ENCODE assay signal across 17 cellular contexts in the genomic region with DNA sequence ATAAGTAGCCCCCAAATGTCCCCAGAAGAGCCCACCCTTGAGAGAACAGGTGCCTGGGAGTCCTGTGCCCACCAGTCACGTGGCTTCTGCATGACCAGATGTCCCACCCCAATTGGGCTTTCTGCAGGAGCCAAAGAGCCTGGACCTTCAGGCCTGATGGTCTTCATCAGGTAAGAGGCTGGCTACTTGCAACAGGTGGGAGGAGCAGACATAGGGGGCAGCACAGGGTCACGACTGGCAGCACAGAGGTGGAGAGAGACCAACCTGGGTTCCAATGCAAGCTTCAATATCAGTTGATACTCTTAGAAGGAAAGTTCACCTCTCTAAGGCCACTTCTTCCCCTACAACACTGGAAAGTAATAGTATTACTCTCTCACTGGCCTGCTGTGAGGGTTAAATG.
DNase-seq lines count a peak whose midpoint lies in the region; ATAC-seq, FAIRE-seq and TF ChIP-seq lines count a peak whose summit lies in the region.
"Had no signal": no experiment of that assay in that cellular context is flagged by ENCODE, and none has a peak within 500 bp of the region (broad histone marks: within the 10 kb centered on the region; RNA-seq: fewer than 3 reads in every experiment).

No MANE protein-coding gene starts in this region.

- H3K9me3 ChIP-seq in H1 (ENCODE audit: insufficient read depth in 2 of 2, low read depth in 1 of 2, low read length in 1 of 2) = no peaks in the 10 kb centered on the region
- H3K9me3 ChIP-seq: HAP-1 had no signal

- no peaks in the 10 kb centered on the region for H3K4me1 ChIP-seq in H1 (replicated peaks in 1 of 4; ENCODE audit: control insufficient read depth in 3 of 4, insufficient read depth in 4 of 4, low read length in 3 of 4)
- H3K4me1 ChIP-seq: BLaER1 treated with 17β-estradiol and CSF1 and Interleukin-3, amounts not matched to agents 10 nM and 100 nM; HAP-1 had no signal

- POLR2A ChIA-PET in H1 (lab: Charles Lee; ENCODE audit: partially characterized antibody) = no interaction called here

- WGBS in H1 (ENCODE audit: extremely low coverage in 1 of 2, insufficient coverage in 1 of 2, insufficient read length in 1 of 2, insufficient replicate concordance in 2 of 2, low coverage in 1 of 2, low lambda C conversion rate in 2 of 2, missing lambda C conversion rate in 1 of 2), 2 experiments = 75% methylated on average over 2 of the region's 2 CpGs; no CpG with 5 or more reads in 1 of the 2 experiments

- no peak overlapping the region for H3K4me2 ChIP-seq in H1 (ENCODE audit: insufficient read depth in 1 of 2, low read depth in 2 of 2, low read length in 2 of 2)
- H3K4me2 ChIP-seq: BLaER1 treated with 17β-estradiol and CSF1 and Interleukin-3, amounts not matched to agents 10 nM and 100 nM; GM23338 had no signal

- no peak for TF ChIP-seq POLR2A in H1 (IDR thresholded peaks at IDR 0.05; ENCODE audit: control extremely low read depth in 1 of 2, low read depth in 2 of 2, low read length in 2 of 2)

- H2BK12ac ChIP-seq in H1 (ENCODE audit: low read depth, low read length) = no peak overlapping the region

- H4K5ac ChIP-seq in H1 (ENCODE audit: insufficient read length, low read depth, low read length) = no peak overlapping the region

- H3K4ac ChIP-seq in H1 (replicated peaks; ENCODE audit: insufficient read length, low read depth, low read length) = no peak overlapping the region

- no peak for TF ChIP-seq CTCF in natural killer cell (IDR thresholded peaks at IDR 0.05)
- TF ChIP-seq CTCF in H1 (IDR thresholded peaks at IDR 0.05; ENCODE audit: control extremely low read depth in 1 of 3, insufficient read depth in 1 of 3, low read depth in 1 of 3, low read length in 3 of 3) = peak in 2 of 3 experiments; percentile 39 to 48; a peak in 3 of 4 replicates
- no peak for TF ChIP-seq CTCF in progenitor cell of endocrine pancreas (IDR thresholded peaks at IDR 0.05; ENCODE audit: unreplicated experiment)

- CTCF ChIA-PET in H1 (lab: Charles Lee; ENCODE audit: partially characterized antibody) = interaction anchor here (0.6 to 1.6 kb wide), 14 partner anchors 11 to 1055 kb away, joined by 3 to 5 read pairs (median 3); no protein-coding TSS in a partner anchor

- no peak overlapping the region for H3K56ac ChIP-seq in H1 (replicated peaks; ENCODE audit: insufficient read length, low read depth, low read length)

- no peak overlapping the region for H2AK5ac ChIP-seq in H1 (ENCODE audit: low read depth, low read length)

- peaks cover 10 to 13% of the 10 kb centered on the region in 2 donors for H3K4me1 Mint-ChIP-seq in natural killer cell
- peaks cover 8 to 9% of the 10 kb centered on the region in 2 donors for H3K4me1 Mint-ChIP-seq in natural killer cell treated with Interleukin-12 subunit alpha and Interleukin-12 subunit beta and Interleukin-15 and Interleukin-18, amount 100 ng/mL, for 72 hours (ENCODE audit: low read depth in 2 of 2)
- peaks cover 4 to 7% of the 10 kb centered on the region in 2 donors for H3K4me1 Mint-ChIP-seq in immature natural killer cell
- peaks cover 7% of the 10 kb centered on the region for H3K4me1 Mint-ChIP-seq in progenitor cell of endocrine pancreas (ENCODE audit: low read depth)

- H4K20me1 ChIP-seq in H1 (replicated peaks in 1 of 2; ENCODE audit: control insufficient read depth in 1 of 2, insufficient read depth in 2 of 2, low read length in 2 of 2) = no peaks in the 10 kb centered on the region
- H4K20me1 ChIP-seq: BLaER1 treated with 17β-estradiol and CSF1 and Interleukin-3, amounts not matched to agents 10 nM and 100 nM had no signal

- intact Hi-C loops in natural killer cell (cut with micrococcal nuclease) = no loop called here

- no peak for ATAC-seq in natural killer cell
- ATAC-seq in natural killer cell treated with Interleukin-12 subunit alpha and Interleukin-12 subunit beta and Interleukin-15 and Interleukin-18, amount 100 ng/mL, for 72 hours = no peak
- ATAC-seq: GM23338 had no signal

- no peak overlapping the region for H2BK20ac ChIP-seq in H1 (ENCODE audit: low read length)

- H3K23me2 ChIP-seq in H1 (ENCODE audit: low read depth, low read length) = no peaks in the 10 kb centered on the region

- H3K23ac ChIP-seq in H1 (ENCODE audit: insufficient read length) = no peak overlapping the region

- peak in 1 of 2 experiments; percentile 4; a peak in 2 of 4 replicates for TF ChIP-seq RAD21 in H1 (IDR thresholded peaks at IDR 0.05 in 1 of 2, conservative IDR thresholded peaks at IDR 0.05 in 1 of 2; ENCODE audit: low read depth in 2 of 2, low read length in 2 of 2)

- H3K27me3 Mint-ChIP-seq in natural killer cell (ENCODE audit: low read depth in 2 of 2) (no peaks in the 10 kb centered on the region), immature natural killer cell (ENCODE audit: low read depth in 3 of 3) (peaks cover 0 to 1% (median 0%) of the 10 kb centered on the region in 3 donors), progenitor cell of endocrine pancreas (no peaks in the 10 kb centered on the region)
- no peaks in the 10 kb centered on the region for H3K27me3 Mint-ChIP-seq in natural killer cell treated with Interleukin-12 subunit alpha and Interleukin-12 subunit beta and Interleukin-15 and Interleukin-18, amount 100 ng/mL, for 72 hours

- no peak overlapping the region for H2BK5ac ChIP-seq in H1 (ENCODE audit: low read depth, low read length)

- no peak for TF ChIP-seq EP300 in H1 (IDR thresholded peaks at IDR 0.05; ENCODE audit: borderline replicate concordance in 1 of 2, low read depth in 2 of 2, low read length in 2 of 2)

- H3K79me2 ChIP-seq in H1 (ENCODE audit: control insufficient read depth in 1 of 2, insufficient read depth in 2 of 2, low read length in 2 of 2) = no peaks in the 10 kb centered on the region

- H2BK15ac ChIP-seq in H1 (ENCODE audit: low read length) = no peak overlapping the region

- no peaks in the 10 kb centered on the region for H3K9me3 Mint-ChIP-seq in natural killer cell
- H3K9me3 Mint-ChIP-seq in natural killer cell treated with Interleukin-12 subunit alpha and Interleukin-12 subunit beta and Interleukin-15 and Interleukin-18, amount 100 ng/mL, for 72 hours = peaks cover 6% of the 10 kb centered on the region
- H3K9me3 Mint-ChIP-seq in immature natural killer cell = peaks cover 0 to 5% (median 1%) of the 10 kb centered on the region in 6 donors
- peaks cover 18% of the 10 kb centered on the region for H3K9me3 Mint-ChIP-seq in progenitor cell of endocrine pancreas (ENCODE audit: low read depth)

- no peak overlapping the region for H3K18ac ChIP-seq in H1 (ENCODE audit: extremely low read depth, low read length)

- no peak overlapping the region for H4K91ac ChIP-seq in H1 (replicated peaks; ENCODE audit: insufficient read length, low read length)

- H4K8ac ChIP-seq in H1 (ENCODE audit: extremely low read depth, insufficient read depth, low read length) = no peak overlapping the region

- peak overlapping the region in 1 of 4 experiments; percentile 7; a peak in 1 of 7 replicates for H3K9ac ChIP-seq in H1 (replicated peaks in 1 of 4; ENCODE audit: extremely low read depth in 1 of 4, low read depth in 3 of 4, low read length in 3 of 4)
- H3K9ac ChIP-seq: BLaER1 treated with 17β-estradiol and CSF1 and Interleukin-3, amounts not matched to agents 10 nM and 100 nM had no signal

- H3K36me3 Mint-ChIP-seq in natural killer cell = no peaks in the 10 kb centered on the region
- H3K36me3 Mint-ChIP-seq in natural killer cell treated with Interleukin-12 subunit alpha and Interleukin-12 subunit beta and Interleukin-15 and Interleukin-18, amount 100 ng/mL, for 72 hours = peaks cover 16% of the 10 kb centered on the region
- H3K36me3 Mint-ChIP-seq in immature natural killer cell = peaks cover 12 to 18% (median 12%) of the 10 kb centered on the region in 3 donors
- H3K36me3 Mint-ChIP-seq in progenitor cell of endocrine pancreas (ENCODE audit: insufficient read depth) = peaks cover 21% of the 10 kb centered on the region

- H3K14ac ChIP-seq in H1 (ENCODE audit: insufficient read length) = no peak overlapping the region

- DNase-seq in natural killer cell (no peak), H1 (ENCODE audit: low read depth in 1 of 2, low spot score in 2 of 2) (no peak), immature natural killer cell (no peak), progenitor cell of endocrine pancreas (ENCODE audit: low spot score, unreplicated experiment) (no peak), OCI-M2 (lab: John Stamatoyannopoulos, UW; ENCODE audit: unreplicated experiment) (no peak), kidney glomerular epithelial cell (lab: John Stamatoyannopoulos, UW) (no peak)
- no peak for DNase-seq in natural killer cell treated with Interleukin-12 subunit alpha and Interleukin-12 subunit beta and Interleukin-15 and Interleukin-18, amount 100 ng/mL, for 72 hours (ENCODE audit: low spot score)
- no peak for DNase-seq in activated CD8-positive, alpha-beta memory T cell treated with anti-CD3 and anti-CD28 coated beads, Interleukin-2, amount 50 U/mL, for 48 hours
- DNase-seq: 8988T, DMS153, DMS79, GDM1 had no signal

- H3K27ac Mint-ChIP-seq in natural killer cell (peak overlapping the region; percentile 16 to 22), immature natural killer cell (peak overlapping the region in 4 of 6 donors; percentile 4 to 67 (median 35)), progenitor cell of endocrine pancreas (peak overlapping the region; percentile 42)
- H3K27ac Mint-ChIP-seq in natural killer cell treated with Interleukin-12 subunit alpha and Interleukin-12 subunit beta and Interleukin-15 and Interleukin-18, amount 100 ng/mL, for 72 hours = no peak overlapping the region
- H3K27ac Mint-ChIP-seq: GM23338 had no signal

- H3K4me3 ChIP-seq in H1 (ENCODE audit: extremely low read depth in 1 of 4, insufficient read depth in 2 of 4, low read depth in 3 of 4, low read length in 4 of 4) = no peak overlapping the region
- H3K4me3 ChIP-seq: BLaER1 treated with 17β-estradiol and CSF1 and Interleukin-3, amounts not matched to agents 10 nM and 100 nM; GM23338; HAP-1 had no signal

- no peak overlapping the region for H3K27ac ChIP-seq in H1 (ENCODE audit: low read depth, low read length)
- H3K27ac ChIP-seq: BLaER1 treated with 17β-estradiol and CSF1 and Interleukin-3, amounts not matched to agents 10 nM and 100 nM had no signal

- no peak overlapping the region for H2BK120ac ChIP-seq in H1 (replicated peaks; ENCODE audit: low read depth, low read length)

- H2AFZ ChIP-seq in H1 (ENCODE audit: low read length) = no peak overlapping the region
- H2AFZ ChIP-seq: GM23338 had no signal

- no peaks in the 10 kb centered on the region for H3K27me3 ChIP-seq in H1 (replicated peaks in 1 of 4; ENCODE audit: control insufficient read depth in 3 of 4, extremely low read depth in 1 of 4, insufficient read depth in 3 of 4, low read length in 3 of 4)
- H3K27me3 ChIP-seq: BLaER1 treated with 17β-estradiol and CSF1 and Interleukin-3, amounts not matched to agents 10 nM and 100 nM had no signal

- no peaks in the 10 kb centered on the region for H3K79me1 ChIP-seq in H1 (ENCODE audit: low read depth, low read length)

- H3K4me3 Mint-ChIP-seq in natural killer cell (no peak overlapping the region), immature natural killer cell (no peak overlapping the region), progenitor cell of endocrine pancreas (ENCODE audit: low read depth) (no peak overlapping the region)
- no peak overlapping the region for H3K4me3 Mint-ChIP-seq in natural killer cell treated with Interleukin-12 subunit alpha and Interleukin-12 subunit beta and Interleukin-15 and Interleukin-18, amount 100 ng/mL, for 72 hours
- H3K4me3 Mint-ChIP-seq: GM23338 had no signal

- FAIRE-seq in H1 (lab: Jason Lieb, UNC) = no peak
- FAIRE-seq: GM12892, GM18507 had no signal

- H3K36me3 ChIP-seq in H1 (ENCODE audit: control insufficient read depth in 2 of 4, insufficient read depth in 4 of 4, low read length in 3 of 4) = no peaks in the 10 kb centered on the region
- H3K36me3 ChIP-seq: HAP-1 had no signal

Comparison
In these comparisons a context has a peak if more than half of its experiments do, and no peak if none do; other contexts are left out.
1. H3K27ac Mint-ChIP-seq: peak in natural killer cell (2 of 2), immature natural killer cell (4 of 6) and progenitor cell of endocrine pancreas (single experiment); none in natural killer cell treated with Interleukin-12 subunit alpha and Interleukin-12 subunit beta and Interleukin-15 and Interleukin-18, amount 100 ng/mL, for 72 hours (0 of 2).
2. CTCF ChIP-seq: peak in H1 (2 of 3); none in natural killer cell (single experiment) and progenitor cell of endocrine pancreas (single experiment).